Comparison of ENCODE assay signal across 1 cellular context in genomic region chr17:75045946-75046582, GRCh38.
TF ChIP-seq lines count a peak whose summit lies in the region.

No MANE protein-coding gene starts in this region.

TF ChIP-seq in HEK293, 187 proteins besides CTCF, POLR2A, EP300 and RAD21:
- TF ChIP-seq ZNF664 (tag by site-specific recombination; IDR thresholded peaks at IDR 0.05): peak; percentile 95
- TF ChIP-seq KLF7 (tag by site-specific recombination; IDR thresholded peaks at IDR 0.05; ENCODE audit: borderline replicate concordance): 0 out of 2 replicates have a peak, but pooled peaks have one; percentile 10
- TF ChIP-seq ZNF394 (tag by site-specific recombination; IDR thresholded peaks at IDR 0.05; ENCODE audit: borderline replicate concordance): peak; percentile 29; the same call in 1 of the 2 replicates
- TF ChIP-seq ZNF362 (tag by site-specific recombination; IDR thresholded peaks at IDR 0.05): peak; percentile 87
- TF ChIP-seq ZNF600 (tag by site-specific recombination; IDR thresholded peaks at IDR 0.05): peak; percentile 34; the same call in 1 of the 2 replicates
- 0 out of 2 replicates have a peak, but pooled peaks have one; percentile 10 for TF ChIP-seq ZNF580 (tag by site-specific recombination; IDR thresholded peaks at IDR 0.05)
- 0 out of 2 replicates have a peak, but pooled peaks have one; percentile 48 for TF ChIP-seq ZFP37 (tag by site-specific recombination; IDR thresholded peaks at IDR 0.05)
- TF ChIP-seq KLF1 (tag by site-specific recombination; IDR thresholded peaks at IDR 0.05): peak; percentile 14; the same call in 1 of the 2 replicates
- 0 out of 2 replicates have a peak, but pooled peaks have one; percentile 21 for TF ChIP-seq ZNF398 (tag by site-specific recombination; IDR thresholded peaks at IDR 0.05)
- TF ChIP-seq ZFP69B (tag by site-specific recombination; IDR thresholded peaks at IDR 0.05): 0 out of 2 replicates have a peak, but pooled peaks have one; percentile 14
